Comparison of ENCODE assay signal across 30 cellular contexts in the genomic region with DNA sequence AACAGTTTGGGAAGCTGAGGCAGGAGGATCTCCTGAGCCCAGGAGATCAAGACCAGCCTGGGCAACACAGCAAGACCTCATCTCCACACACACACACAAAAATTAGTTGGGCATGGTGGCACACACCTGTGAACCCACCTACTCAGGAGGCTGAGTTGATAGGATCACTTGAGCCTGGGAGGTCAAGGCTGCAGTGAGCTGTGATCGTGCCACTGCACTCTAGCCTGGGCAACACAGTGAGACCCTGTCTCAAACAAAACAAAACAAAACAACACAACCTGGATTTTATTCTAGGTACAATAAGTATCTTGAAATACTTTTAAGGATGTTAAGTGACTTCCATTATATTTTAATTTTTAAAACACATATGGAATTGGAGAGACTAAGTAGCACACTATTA.
"Had no signal": no experiment of that assay in that cellular context is flagged by ENCODE, and none has a peak within 500 bp of the region (broad histone marks: within the 10 kb centered on the region; RNA-seq: fewer than 3 reads in every experiment).

No MANE protein-coding gene starts in this region.

- H3K4me2 ChIP-seq: smooth muscle cell had no signal

- DNase-seq: naive B cell; naive thymus-derived CD8-positive, alpha-beta T cell; nephron progenitor cell; occipital lobe; ovary; posterior cingulate gyrus; psoas muscle; right cardiac atrium; spleen; stimulated activated CD4-positive, alpha-beta T cell treated with anti-CD3 and anti-CD28 coated beads, Interleukin-12 subunit alpha, Interleukin-12 subunit beta, amount 100 ng/mL, for 4 hours; stimulated activated CD4-positive, alpha-beta T cell treated with anti-CD3 and anti-CD28 coated beads, Interleukin-1b, Interleukin-23, amount 100 ng/mL, for 48 hours; stimulated activated CD4-positive, alpha-beta T cell treated with anti-CD3 and anti-CD28 coated beads, Interleukin-4, amount 100 ng/mL, for 1 hour; stimulated activated CD4-positive, alpha-beta T cell treated with anti-CD3 and anti-CD28 coated beads, Interleukin-4, amount 100 ng/mL, for 4 hours; stimulated activated CD8-positive, alpha-beta memory T cell treated with anti-CD3 and anti-CD28 coated beads, Interleukin-4, amount 100 ng/mL, for 48 hours; stimulated activated naive CD4-positive, alpha-beta T cell treated with Interleukin-2 at 50 U/mL for 16 hours; stomach; thyroid gland; upper lobe of right lung; uterus had no signal

- H3K27me3 Mint-ChIP-seq: naive B cell; naive thymus-derived CD8-positive, alpha-beta T cell; progenitor cell of endocrine pancreas; stimulated activated memory B cell treated with anti-CD40 and anti-IgM and Interleukin-4, amounts not matched to agents 10 μg/mL and 1 μg/mL and 100 μg/mL, for 72 hours; stimulated activated naive CD8-positive, alpha-beta T cell treated with anti-CD3 and anti-CD28 coated beads, Interleukin-15, Interleukin-2, amounts not matched to agents 100 ng/mL and 50 ng/mL, for 24 hours; type B pancreatic cell had no signal

- H3K4me1 Mint-ChIP-seq: neural crest cell had no signal

- H3K4me1 ChIP-seq: stomach, thyroid gland, tibial nerve, upper lobe of right lung, uterus had no signal

- H3K27ac ChIP-seq: ovary, parathyroid adenoma, psoas muscle, skin epidermis, spleen, stomach, thoracic aorta, thyroid gland, tibial nerve, upper lobe of right lung, uterus had no signal

- H3K9ac ChIP-seq: parathyroid adenoma had no signal

- H3K4me3 Mint-ChIP-seq: naive B cell; naive thymus-derived CD8-positive, alpha-beta T cell; nephron progenitor cell; neural crest cell; stimulated activated memory B cell treated with anti-CD40 and anti-IgM and Interleukin-4, amounts not matched to agents 10 μg/mL and 1 μg/mL and 100 μg/mL, for 72 hours; stimulated activated naive CD8-positive, alpha-beta T cell treated with anti-CD3 and anti-CD28 coated beads, Interleukin-15, Interleukin-2, amounts not matched to agents 100 ng/mL and 50 ng/mL, for 24 hours; type B pancreatic cell had no signal

- H3K27me3 ChIP-seq: spleen, stomach, thyroid gland, tibial nerve, upper lobe of right lung, uterus had no signal

- ATAC-seq: naive thymus-derived CD8-positive, alpha-beta T cell; psoas muscle; right cardiac atrium; sciatic nerve; stimulated activated memory B cell treated with anti-CD40 and anti-IgM and Interleukin-4, amounts not matched to agents 10 μg/mL and 1 μg/mL and 100 μg/mL, for 72 hours; upper lobe of right lung had no signal

- H2AFZ ChIP-seq: parathyroid adenoma had no signal

- H3K9me3 ChIP-seq: ovary, psoas muscle, spleen, stomach, thoracic aorta, thyroid gland, tibial nerve, upper lobe of right lung, uterus had no signal

- H3K36me3 ChIP-seq: ovary, thoracic aorta, thyroid gland, uterus had no signal

- H3K27ac Mint-ChIP-seq: nephron progenitor cell; progenitor cell of endocrine pancreas; stimulated activated memory B cell treated with anti-CD40 and anti-IgM and Interleukin-4, amounts not matched to agents 10 μg/mL and 1 μg/mL and 100 μg/mL, for 72 hours; stimulated activated naive CD8-positive, alpha-beta T cell treated with anti-CD3 and anti-CD28 coated beads, Interleukin-15, Interleukin-2, amounts not matched to agents 100 ng/mL and 50 ng/mL, for 24 hours; type B pancreatic cell had no signal

- H3K9me3 Mint-ChIP-seq: naive B cell; naive thymus-derived CD8-positive, alpha-beta T cell; nephron progenitor cell; neural crest cell; stimulated activated memory B cell treated with anti-CD40 and anti-IgM and Interleukin-4, amounts not matched to agents 10 μg/mL and 1 μg/mL and 100 μg/mL, for 72 hours; stimulated activated naive CD8-positive, alpha-beta T cell treated with anti-CD3 and anti-CD28 coated beads, Interleukin-15, Interleukin-2, amounts not matched to agents 100 ng/mL and 50 ng/mL, for 24 hours; type B pancreatic cell had no signal

- H3K4me3 ChIP-seq: ovary, psoas muscle, skin epidermis, smooth muscle cell, spleen, stomach, thoracic aorta, thyroid gland, tibial nerve, upper lobe of right lung, uterus had no signal
